In the genomic region with DNA sequence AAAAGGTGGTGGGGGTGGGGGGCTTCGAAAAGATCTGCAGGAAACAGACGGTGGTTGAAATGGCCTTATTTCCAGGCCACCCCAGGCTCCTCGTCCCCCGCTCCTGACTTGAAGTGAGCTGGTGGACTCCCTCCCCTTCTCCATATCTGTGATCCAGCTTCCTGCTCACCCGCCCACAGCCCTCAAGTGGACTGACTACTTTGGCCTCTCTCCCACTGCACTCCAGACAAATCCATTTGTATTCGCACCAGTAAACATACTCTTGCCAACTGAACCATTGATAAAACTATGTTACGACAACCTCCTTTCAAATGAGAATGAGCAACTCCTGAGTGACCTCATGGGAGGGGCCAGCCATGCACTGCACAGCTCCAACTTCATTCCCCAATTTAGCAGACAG, we compare ENCODE assay signal across 10 cellular contexts.
DNase-seq lines count a peak whose midpoint lies in the region; ATAC-seq, FAIRE-seq and TF ChIP-seq lines count a peak whose summit lies in the region.
"Had no signal": no experiment of that assay in that cellular context is flagged by ENCODE, and none has a peak within 500 bp of the region (broad histone marks: within the 10 kb centered on the region; RNA-seq: fewer than 3 reads in every experiment).

No MANE protein-coding gene starts in this region.

- H3K9me3 ChIP-seq in pancreas: no peaks in the 10 kb centered on the region
- no peaks in the 10 kb centered on the region for H3K9me3 ChIP-seq in HAP-1

- H3K27me3 Mint-ChIP-seq in activated naive CD4-positive, alpha-beta T cell treated with anti-CD3 and anti-CD28 coated beads, Interleukin-2, amount 10 ng/mL, durations not matched to agents 7 days and 5 days: peaks cover 4% of the 10 kb centered on the region
- no peaks in the 10 kb centered on the region for H3K27me3 Mint-ChIP-seq in Calu3 (ENCODE audit: unreplicated experiment)

- peak overlapping the region in 2 of 4 donors; percentile 42 to 45 for H3K27ac ChIP-seq in pancreas

- DNase-seq in EH (ENCODE audit: low read depth): peak; percentile 10
- peak; percentile 86 for DNase-seq in RCC 7860 (ENCODE audit: low spot score)
- peak; percentile 97 for DNase-seq in fibroblast of the aortic adventitia (ENCODE audit: low read depth)
- peak; percentile 64 to 81 (median 74) for DNase-seq in pancreas
- no peak for DNase-seq in activated naive CD4-positive, alpha-beta T cell treated with anti-CD3 and anti-CD28 coated beads, Interleukin-2, amount 10 ng/mL, durations not matched to agents 7 days and 5 days
- DNase-seq in Calu3: no peak
- DNase-seq in HAP-1 (ENCODE audit: low spot score in 2 of 2): no peak
- DNase-seq: activated T-cell treated with anti-CD3 and anti-CD28 coated beads, Interleukin-2, amount 50 U/mL, for 48 hours had no signal

- peaks cover under 1% of the 10 kb centered on the region for H3K9me3 Mint-ChIP-seq in activated naive CD4-positive, alpha-beta T cell treated with anti-CD3 and anti-CD28 coated beads, Interleukin-2, amount 10 ng/mL, durations not matched to agents 7 days and 5 days
- H3K9me3 Mint-ChIP-seq in Calu3 (ENCODE audit: low read depth, unreplicated experiment): no peaks in the 10 kb centered on the region

- intact Hi-C loops in pancreas (cut with DNase I): no loop called here
- intact Hi-C loops in Calu3 (cut with micrococcal nuclease; ENCODE audit: unreplicated experiment): no loop called here

- H3K36me3 Mint-ChIP-seq in activated naive CD4-positive, alpha-beta T cell treated with anti-CD3 and anti-CD28 coated beads, Interleukin-2, amount 10 ng/mL, durations not matched to agents 7 days and 5 days: no peaks in the 10 kb centered on the region
- no peaks in the 10 kb centered on the region for H3K36me3 Mint-ChIP-seq in Calu3 (ENCODE audit: insufficient read depth, unreplicated experiment)

- no peaks in the 10 kb centered on the region for H3K36me3 ChIP-seq in pancreas
- H3K36me3 ChIP-seq in HAP-1 (replicated peaks): no peaks in the 10 kb centered on the region

- H3K4me3 Mint-ChIP-seq in activated naive CD4-positive, alpha-beta T cell treated with anti-CD3 and anti-CD28 coated beads, Interleukin-2, amount 10 ng/mL, durations not matched to agents 7 days and 5 days: no peak overlapping the region
- no peak overlapping the region for H3K4me3 Mint-ChIP-seq in Calu3 (ENCODE audit: low read depth, unreplicated experiment)

- TF ChIP-seq CTCF in fibroblast of the aortic adventitia (IDR thresholded peaks at IDR 0.05; ENCODE audit: insufficient read depth, low read length) (no peak), pancreas (IDR thresholded peaks at IDR 0.05) (no peak), Calu3 (IDR thresholded peaks at IDR 0.05; ENCODE audit: unreplicated experiment) (no peak)

- 8 to 14% methylated on average over 7 of the region's 7 CpGs for WGBS in pancreas, 2 donors

- CTCF ChIA-PET in activated naive CD4-positive, alpha-beta T cell treated with anti-CD3 and anti-CD28 coated beads, Interleukin-2, amount 10 ng/mL, durations not matched to agents 7 days and 5 days (lab: Charles Lee): no interaction called here
- CTCF ChIA-PET in Calu3 (lab: Charles Lee): no interaction called here

- H3K4me3 ChIP-seq in fibroblast of the aortic adventitia (ENCODE audit: low read depth, low read length) (no peak overlapping the region), pancreas (no peak overlapping the region), HAP-1 (no peak overlapping the region)

- peak; percentile 98 to 100 (median 99) for ATAC-seq in pancreas
- ATAC-seq in GM21360 (IDR thresholded peaks at IDR 0.05; ENCODE audit: unreplicated experiment): no peak
- ATAC-seq: esophagus mucosa had no signal

- FAIRE-seq in RCC 7860 (lab: Jason Lieb, UNC) (peak; percentile 94), pancreas (lab: Jason Lieb, UNC) (no peak)

- H3K27me3 ChIP-seq in pancreas (no peaks in the 10 kb centered on the region), HAP-1 (ENCODE audit: low read depth) (no peaks in the 10 kb centered on the region)

- BruUV-seq in Calu3 (replicated peaks; lab: Mats Ljungman, UMichigan): no TSS peak

- no peak overlapping the region for H3K27ac Mint-ChIP-seq in activated naive CD4-positive, alpha-beta T cell treated with anti-CD3 and anti-CD28 coated beads, Interleukin-2, amount 10 ng/mL, durations not matched to agents 7 days and 5 days
- no peak overlapping the region for H3K27ac Mint-ChIP-seq in Calu3 (ENCODE audit: unreplicated experiment)

- H3K4me1 ChIP-seq in pancreas: peaks cover 6% of the 10 kb centered on the region in 3 donors
- no peaks in the 10 kb centered on the region for H3K4me1 ChIP-seq in HAP-1

- in situ Hi-C loops in HAP-1 (cut with MboI; ENCODE audit: low sequenced_read_pairs): no loop called here

- H3K4me1 Mint-ChIP-seq in activated naive CD4-positive, alpha-beta T cell treated with anti-CD3 and anti-CD28 coated beads, Interleukin-2, amount 10 ng/mL, durations not matched to agents 7 days and 5 days: no peaks in the 10 kb centered on the region
- H3K4me1 Mint-ChIP-seq in Calu3 (ENCODE audit: low read depth, unreplicated experiment): no peaks in the 10 kb centered on the region

Comparison
In these comparisons a context has a peak if more than half of its experiments do, and no peak if none do; other contexts are left out.
1. DNase-seq: peak in EH (single experiment), RCC 7860 (single experiment), fibroblast of the aortic adventitia (single experiment) and pancreas (6 of 6); none in activated naive CD4-positive, alpha-beta T cell treated with anti-CD3 and anti-CD28 coated beads, Interleukin-2, amount 10 ng/mL, durations not matched to agents 7 days and 5 days (single experiment), Calu3 (single experiment) and HAP-1 (0 of 2).